In genomic region chr6:37093728-37094069, GRCh38 we compare ENCODE assay signal across 2 cellular contexts.
TF ChIP-seq lines count a peak whose summit lies in the region.

No MANE protein-coding gene starts in this region.

TF ChIP-seq in IMR-90, 13 proteins besides CTCF, POLR2A, EP300 and RAD21:
- no peak for TF ChIP-seq FOS (IDR thresholded peaks at IDR 0.05; ENCODE audit: low read depth, low read length)
- no peak for TF ChIP-seq CHD1 (IDR thresholded peaks at IDR 0.05; ENCODE audit: low read depth, low read length)
- no peak for TF ChIP-seq RFX5 (IDR thresholded peaks at IDR 0.05; ENCODE audit: low read depth, low read length)
- no peak for TF ChIP-seq CEBPB (IDR thresholded peaks at IDR 0.05; ENCODE audit: low read depth, low read length)
- TF ChIP-seq BHLHE40 (IDR thresholded peaks at IDR 0.05; ENCODE audit: low read depth, low read length) = no peak
- no peak for TF ChIP-seq RCOR1 (IDR thresholded peaks at IDR 0.05; ENCODE audit: insufficient replicate concordance, low read length)
- no peak for TF ChIP-seq ELK1 (IDR thresholded peaks at IDR 0.05; ENCODE audit: borderline replicate concordance, low read depth, low read length)
- TF ChIP-seq MAFK (IDR thresholded peaks at IDR 0.05; ENCODE audit: low read depth, low read length) = no peak
- no peak for TF ChIP-seq USF2 (IDR thresholded peaks at IDR 0.05; ENCODE audit: low read depth, low read length)
- TF ChIP-seq MXI1 (IDR thresholded peaks at IDR 0.05; ENCODE audit: borderline replicate concordance, low read depth, low read length) = no peak

TF ChIP-seq in WTC11, 78 proteins besides CTCF, POLR2A, EP300 and RAD21:
- no peak for TF ChIP-seq ETV6 (CRISPR knock-in tag; IDR thresholded peaks at IDR 0.05)
- TF ChIP-seq ESRRA (CRISPR knock-in tag; IDR thresholded peaks at IDR 0.05; ENCODE audit: borderline replicate concordance) = no peak
- TF ChIP-seq NFATC4 (CRISPR knock-in tag; IDR thresholded peaks at IDR 0.05) = no peak
- TF ChIP-seq FOXP4 (CRISPR knock-in tag; IDR thresholded peaks at IDR 0.05) = no peak
- TF ChIP-seq MYBL2 (CRISPR knock-in tag; IDR thresholded peaks at IDR 0.05) = no peak
